In the genomic region with DNA sequence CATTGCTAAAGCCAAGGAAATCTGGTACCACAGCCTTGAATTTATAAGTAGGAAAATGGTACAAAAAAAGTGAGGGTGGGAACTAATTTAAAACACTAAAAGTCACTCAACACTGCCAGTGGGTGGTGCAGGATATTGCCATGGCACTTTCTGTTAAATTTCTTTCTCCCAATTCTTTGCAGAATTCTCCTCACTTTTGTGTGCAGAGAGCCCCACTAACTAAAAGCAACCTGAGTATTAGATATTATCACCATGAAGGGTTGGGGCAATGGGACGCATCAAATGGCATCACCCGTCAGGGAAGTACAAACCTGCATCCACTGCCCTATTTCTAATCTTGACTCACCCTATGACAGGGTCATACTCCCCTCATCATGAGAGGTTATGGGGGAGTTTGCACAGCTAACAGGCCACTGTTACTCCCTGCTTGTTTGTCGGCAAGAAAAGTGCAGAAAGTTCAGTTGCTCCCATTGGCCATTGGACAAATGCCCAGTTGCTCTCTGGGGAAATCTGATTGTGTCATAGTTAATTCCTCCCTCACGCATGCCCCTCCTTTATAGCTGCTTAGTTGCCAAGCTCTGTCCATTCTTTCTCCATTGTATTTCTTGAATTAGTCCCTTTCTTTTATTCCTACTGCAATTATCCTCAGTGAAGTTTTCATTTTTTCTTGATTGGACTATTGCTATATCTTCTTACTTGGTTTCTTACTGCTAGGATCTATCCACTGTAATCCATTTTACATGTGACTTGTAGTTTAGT, we compare ENCODE assay signal across 11 cellular contexts.
A peak's percentile ranks its signal among the peaks of the same experiment; 100 is the strongest.
DNase-seq lines count a peak whose midpoint lies in the region; ATAC-seq and TF ChIP-seq lines count a peak whose summit lies in the region.
"Had no signal": no experiment of that assay in that cellular context is flagged by ENCODE, and none has a peak within 500 bp of the region (broad histone marks: within the 10 kb centered on the region; RNA-seq: fewer than 3 reads in every experiment).

No MANE protein-coding gene starts in this region.

- peak; percentile 67 for DNase-seq in AG09309 (ENCODE audit: low read depth)
- peak; percentile 92 for DNase-seq in RPMI7951 (ENCODE audit: low read depth)
- DNase-seq in fibroblast of gingiva (ENCODE audit: low read depth): peak; percentile 84
- DNase-seq in nucleus accumbens (lab: John Stamatoyannopoulos, UW): peak in 46 of 56 donors; percentile 18 to 81 (median 54)
- no peak for DNase-seq in NCI-H1694 (lab: John Stamatoyannopoulos, UW)
- DNase-seq in activated effector memory CD4-positive, alpha-beta T cell treated with Interleukin-2 at 50 U/mL for 16 hours: no peak
- no peak for DNase-seq in stimulated activated naive CD4-positive, alpha-beta T cell (lab: John Stamatoyannopoulos, UW)
- DNase-seq: activated T-cell treated with anti-CD3 and anti-CD28 coated beads, Interleukin-2, amount 50 U/mL, for 4 hours; Caco-2; stimulated activated CD4-positive, alpha-beta T cell treated with anti-CD3 and anti-CD28 coated beads, Interleukin-1b, Interleukin-23, amount 100 ng/mL, for 48 hours had no signal

- TF ChIP-seq CTCF in AG09309 (IDR thresholded peaks at IDR 0.05; ENCODE audit: control insufficient read depth, insufficient read depth, low read depth, low read length, missing control alignments): no peak

- H3K4me3 ChIP-seq in AG09309 (ENCODE audit: control insufficient read depth, low read depth, low read length): no peak overlapping the region

- ATAC-seq in GM21723 (IDR thresholded peaks at IDR 0.05; ENCODE audit: unreplicated experiment): no peak
- ATAC-seq: activated T-cell treated with anti-CD3 and anti-CD28 coated beads, Interleukin-2, amount 50 U/mL, for 4 hours had no signal

Comparison
In these comparisons a context has a peak if more than half of its experiments do, and no peak if none do; other contexts are left out.
1. DNase-seq: peak in AG09309 (single experiment), RPMI7951 (single experiment), fibroblast of gingiva (single experiment) and nucleus accumbens (46 of 56); none in NCI-H1694 (single experiment), activated effector memory CD4-positive, alpha-beta T cell treated with Interleukin-2 at 50 U/mL for 16 hours (single experiment) and stimulated activated naive CD4-positive, alpha-beta T cell (0 of 6).